Comparison of ENCODE assay signal across 3 cellular contexts in the genomic region with DNA sequence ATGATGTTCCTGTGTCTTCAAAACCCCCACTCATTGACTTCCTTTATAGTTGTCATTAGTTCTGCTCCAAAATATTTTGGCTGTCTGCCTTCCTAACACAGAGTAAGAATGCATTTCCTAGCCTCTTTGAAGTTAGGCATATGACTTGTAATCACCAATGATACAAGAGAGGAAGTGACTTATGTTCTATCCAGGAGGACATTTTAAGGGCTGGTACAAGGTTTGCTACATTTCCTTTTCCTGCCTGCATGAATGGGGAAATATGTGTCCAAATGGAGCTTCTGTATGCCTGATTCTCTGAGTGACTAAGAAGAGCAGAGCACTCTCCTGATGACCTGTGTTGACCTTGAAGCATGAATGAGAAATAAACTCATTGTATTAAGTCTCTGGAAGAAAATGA.
TF ChIP-seq lines count a peak whose summit lies in the region.

No MANE protein-coding gene starts in this region.

TF ChIP-seq in SK-N-SH, 30 proteins besides CTCF, POLR2A, EP300 and RAD21:
- TF ChIP-seq RCOR1 (IDR thresholded peaks at IDR 0.05; ENCODE audit: low read length): no peak
- peak; percentile 50 for TF ChIP-seq GABPA (IDR thresholded peaks at IDR 0.05; ENCODE audit: low read depth)
- TF ChIP-seq, protein P1, sequence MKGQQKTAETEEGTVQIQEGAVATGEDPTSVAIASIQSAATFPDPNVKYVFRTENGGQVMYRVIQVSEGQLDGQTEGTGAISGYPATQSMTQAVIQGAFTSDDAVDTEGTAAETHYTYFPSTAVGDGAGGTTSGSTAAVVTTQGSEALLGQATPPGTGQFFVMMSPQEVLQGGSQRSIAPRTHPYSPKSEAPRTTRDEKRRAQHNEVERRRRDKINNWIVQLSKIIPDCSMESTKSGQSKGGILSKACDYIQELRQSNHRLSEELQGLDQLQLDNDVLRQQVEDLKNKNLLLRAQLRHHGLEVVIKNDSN (IDR thresholded peaks at IDR 0.05; ENCODE audit: borderline replicate concordance, low read depth): peak; percentile 32; the same call in 1 of the 2 replicates
- TF ChIP-seq GATA2 (CRISPR knock-in tag; IDR thresholded peaks at IDR 0.05): no peak

TF ChIP-seq in SK-N-SH treated with all-trans-retinoic acid at 6 μM for 48 hours, 23 proteins besides CTCF, POLR2A, EP300 and RAD21:
- TF ChIP-seq ISL1 (CRISPR knock-in tag; IDR thresholded peaks at IDR 0.05): no peak
- TF ChIP-seq ZNF70 (CRISPR knock-in tag; IDR thresholded peaks at IDR 0.05): no peak
- no peak for TF ChIP-seq POU6F1 (CRISPR knock-in tag; IDR thresholded peaks at IDR 0.05; ENCODE audit: borderline replicate concordance, low read depth)
- TF ChIP-seq BACH2 (CRISPR knock-in tag; IDR thresholded peaks at IDR 0.05; ENCODE audit: borderline replicate concordance): no peak
- TF ChIP-seq SNAI2 (CRISPR knock-in tag; IDR thresholded peaks at IDR 0.05): no peak
- TF ChIP-seq ZFP3 (CRISPR knock-in tag; IDR thresholded peaks at IDR 0.05): no peak
- TF ChIP-seq, protein P2, sequence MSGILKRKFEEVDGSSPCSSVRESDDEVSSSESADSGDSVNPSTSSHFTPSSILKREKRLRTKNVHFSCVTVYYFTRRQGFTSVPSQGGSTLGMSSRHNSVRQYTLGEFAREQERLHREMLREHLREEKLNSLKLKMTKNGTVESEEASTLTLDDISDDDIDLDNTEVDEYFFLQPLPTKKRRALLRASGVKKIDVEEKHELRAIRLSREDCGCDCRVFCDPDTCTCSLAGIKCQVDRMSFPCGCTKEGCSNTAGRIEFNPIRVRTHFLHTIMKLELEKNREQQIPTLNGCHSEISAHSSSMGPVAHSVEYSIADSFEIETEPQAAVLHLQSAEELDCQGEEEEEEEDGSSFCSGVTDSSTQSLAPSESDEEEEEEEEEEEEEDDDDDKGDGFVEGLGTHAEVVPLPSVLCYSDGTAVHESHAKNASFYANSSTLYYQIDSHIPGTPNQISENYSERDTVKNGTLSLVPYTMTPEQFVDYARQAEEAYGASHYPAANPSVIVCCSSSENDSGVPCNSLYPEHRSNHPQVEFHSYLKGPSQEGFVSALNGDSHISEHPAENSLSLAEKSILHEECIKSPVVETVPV (CRISPR knock-in tag; IDR thresholded peaks at IDR 0.05): no peak
- TF ChIP-seq TCF4 (CRISPR knock-in tag; IDR thresholded peaks at IDR 0.05; ENCODE audit: borderline replicate concordance): no peak
- no peak for TF ChIP-seq ZNF565 (CRISPR knock-in tag; conservative IDR thresholded peaks at IDR 0.05; ENCODE audit: low read depth)
- TF ChIP-seq TOX (CRISPR knock-in tag; IDR thresholded peaks at IDR 0.05; ENCODE audit: borderline replicate concordance): no peak
- TF ChIP-seq PPARA (CRISPR knock-in tag; IDR thresholded peaks at IDR 0.05; ENCODE audit: borderline replicate concordance): no peak
- TF ChIP-seq GLIS3 (CRISPR knock-in tag; IDR thresholded peaks at IDR 0.05): no peak
- TF ChIP-seq ESRRG (CRISPR knock-in tag; IDR thresholded peaks at IDR 0.05): no peak
- no peak for TF ChIP-seq ZFP30 (CRISPR knock-in tag; IDR thresholded peaks at IDR 0.05)
- TF ChIP-seq ARNTL (CRISPR knock-in tag; IDR thresholded peaks at IDR 0.05; ENCODE audit: borderline replicate concordance, low read depth): no peak
- no peak for TF ChIP-seq CREB5 (CRISPR knock-in tag; IDR thresholded peaks at IDR 0.05; ENCODE audit: low read depth)
- TF ChIP-seq CSDC2 (CRISPR knock-in tag; IDR thresholded peaks at IDR 0.05): no peak
- TF ChIP-seq OSR1 (CRISPR knock-in tag; IDR thresholded peaks at IDR 0.05): no peak

TF ChIP-seq in endothelial cell of umbilical vein, 7 proteins besides CTCF, POLR2A, EP300 and RAD21:
- TF ChIP-seq GATA2 (IDR thresholded peaks at IDR 0.05; ENCODE audit: insufficient read depth, insufficient read length, low read depth, low read length) (peak; percentile 44), POLR2AphosphoS5 (IDR thresholded peaks at IDR 0.05; ENCODE audit: insufficient read depth, low read depth, low read length) (no peak), FOS (IDR thresholded peaks at IDR 0.05; ENCODE audit: borderline replicate concordance, insufficient read depth, low read length) (peak; percentile 45), JUN (IDR thresholded peaks at IDR 0.05; ENCODE audit: borderline replicate concordance, insufficient read depth, insufficient read length, low read depth) (no peak), MYC (IDR thresholded peaks at IDR 0.05; ENCODE audit: low read depth, low read length) (no peak), EZH2 (IDR thresholded peaks at IDR 0.05; ENCODE audit: borderline replicate concordance, low read depth, low read length, severe bottlenecking) (no peak)
- TF ChIP-seq, protein P3, sequence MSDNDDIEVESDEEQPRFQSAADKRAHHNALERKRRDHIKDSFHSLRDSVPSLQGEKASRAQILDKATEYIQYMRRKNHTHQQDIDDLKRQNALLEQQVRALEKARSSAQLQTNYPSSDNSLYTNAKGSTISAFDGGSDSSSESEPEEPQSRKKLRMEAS (IDR thresholded peaks at IDR 0.05; ENCODE audit: insufficient read depth, insufficient read length): no peak
